Comparison of ENCODE assay signal across 8 cellular contexts in the genomic region with DNA sequence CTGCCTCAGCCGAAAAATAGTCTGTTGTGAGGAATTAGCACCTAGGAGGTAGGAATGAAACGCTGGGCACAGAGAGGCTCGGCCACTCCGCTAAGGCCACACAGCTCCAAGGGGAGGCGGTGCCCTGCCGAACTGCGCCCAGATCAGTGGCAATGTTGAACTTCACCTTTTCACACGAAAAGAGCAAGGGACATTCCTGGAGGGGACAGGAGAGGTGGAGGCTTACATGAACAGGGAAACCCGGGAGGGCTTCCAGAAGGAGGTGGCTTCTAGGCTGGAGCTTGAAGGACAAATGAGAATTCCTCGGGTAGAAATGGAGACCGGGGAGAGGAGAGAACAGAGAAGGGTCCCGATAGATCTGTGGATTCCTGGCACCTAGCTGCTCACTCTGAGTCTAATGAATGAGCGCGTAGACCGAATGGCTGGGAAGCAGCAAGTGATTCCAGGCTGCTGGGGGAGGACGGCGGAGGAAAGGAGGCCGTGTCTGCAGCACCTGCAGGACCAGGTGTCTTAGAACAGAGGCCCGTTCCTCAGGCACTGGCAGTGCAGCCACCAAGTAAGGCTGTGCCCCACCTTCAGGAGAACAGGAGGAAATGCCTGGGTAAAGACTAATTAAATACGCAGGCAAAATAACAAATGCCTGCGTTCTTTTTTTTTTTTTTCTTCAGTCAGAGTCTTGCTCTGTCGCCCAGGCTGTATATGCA. TPM values are rescaled to one million over a fixed set of nuclear protein-coding genes. Genes with fewer than 3 reads are reported as not detected.
DNase-seq lines count a peak whose midpoint lies in the region; ATAC-seq and TF ChIP-seq lines count a peak whose summit lies in the region.

No MANE protein-coding gene starts in this region.

- H3K9me3 Mint-ChIP-seq in activated naive CD8-positive, alpha-beta T cell treated with anti-CD3 and anti-CD28 coated beads, Interleukin-2, amount 50 U/mL, for 24 hours, result no peaks in the 10 kb centered on the region

- H3K27me3 ChIP-seq in HUES6 (ENCODE audit: control insufficient read depth, insufficient read depth, low read length) (no peaks in the 10 kb centered on the region), right cardiac atrium (ENCODE audit: control insufficient read depth, insufficient read depth) (no peaks in the 10 kb centered on the region), gastrocnemius medialis (no peaks in the 10 kb centered on the region)

- ATAC-seq in GM18502 (IDR thresholded peaks at IDR 0.05; ENCODE audit: poor library complexity, unreplicated experiment) (peak; percentile 22), right cardiac atrium (peak in 1 of 2 donors; percentile 12), gastrocnemius medialis (peak; percentile 16 to 34)
- peak; percentile 35 for ATAC-seq in activated naive CD8-positive, alpha-beta T cell treated with anti-CD3 and anti-CD28 coated beads, Interleukin-2, amount 50 U/mL, for 24 hours

- 22% methylated on average over 22 of the region's 22 CpGs for WGBS in right cardiac atrium

- H3K27ac Mint-ChIP-seq in activated naive CD8-positive, alpha-beta T cell treated with anti-CD3 and anti-CD28 coated beads, Interleukin-2, amount 50 U/mL, for 24 hours, result peak overlapping the region; percentile 85

- H3K4me3 Mint-ChIP-seq in activated naive CD8-positive, alpha-beta T cell treated with anti-CD3 and anti-CD28 coated beads, Interleukin-2, amount 50 U/mL, for 24 hours, result peak overlapping the region; percentile 87

- H3K27me3 Mint-ChIP-seq in activated naive CD8-positive, alpha-beta T cell treated with anti-CD3 and anti-CD28 coated beads, Interleukin-2, amount 50 U/mL, for 24 hours, result no peaks in the 10 kb centered on the region

- H3K4me1 ChIP-seq in HUES6 (ENCODE audit: control insufficient read depth, insufficient read depth, low read length) (peaks cover 10% of the 10 kb centered on the region; the same call in 1 of the 2 replicates), right cardiac atrium (ENCODE audit: control insufficient read depth, insufficient read depth, low read length) (peaks cover 7% of the 10 kb centered on the region), gastrocnemius medialis (peaks cover 25 to 27% of the 10 kb centered on the region in 2 donors)

- in situ Hi-C loops in gastrocnemius medialis (cut with MboI; ENCODE audit: low sequenced_read_pairs in 4 of 4), result loop anchor here in 2 of 4 donors (10.0 kb wide), 2 partner anchors 99 to 189 kb away; a partner anchor contains a TSS

- H3K27ac ChIP-seq in HUES6 (ENCODE audit: low read depth, low read length), result peak overlapping the region; percentile 48; the same call in 1 of the 2 replicates
- peak overlapping the region; percentile 83 for H3K27ac ChIP-seq in right cardiac atrium (ENCODE audit: low read length)
- peak overlapping the region; percentile 91 to 99 (median 96) for H3K27ac ChIP-seq in gastrocnemius medialis

- H3K9ac ChIP-seq in HUES6 (ENCODE audit: low read length), result peak overlapping the region; percentile 79

- TF ChIP-seq POLR2A in gastrocnemius medialis (IDR thresholded peaks at IDR 0.05), result no peak

- H3K36me3 ChIP-seq in HUES6 (ENCODE audit: control insufficient read depth, insufficient read depth, low read length), result no peaks in the 10 kb centered on the region
- no peaks in the 10 kb centered on the region for H3K36me3 ChIP-seq in gastrocnemius medialis

- peaks cover 35% of the 10 kb centered on the region for H3K4me1 Mint-ChIP-seq in activated naive CD8-positive, alpha-beta T cell treated with anti-CD3 and anti-CD28 coated beads, Interleukin-2, amount 50 U/mL, for 24 hours

- H3K4me3 ChIP-seq in HUES6 (ENCODE audit: low read depth, low read length), result peak overlapping the region; percentile 94
- peak overlapping the region; percentile 66 for H3K4me3 ChIP-seq in right cardiac atrium (ENCODE audit: low read length)
- H3K4me3 ChIP-seq in gastrocnemius medialis, result peak overlapping the region; percentile 69 to 98 (median 92)

- DNase-seq in AG08396 (ENCODE audit: low spot score), result peak; percentile 65
- DNase-seq in RPMI8226, result peak; percentile 93
- peak; percentile 45 for DNase-seq in activated naive CD8-positive, alpha-beta T cell treated with anti-CD3 and anti-CD28 coated beads, Interleukin-2, amount 50 U/mL, for 24 hours
- peak in 1 of 3 donors; percentile 70 for DNase-seq in right cardiac atrium
- no peak for DNase-seq in gastrocnemius medialis
- no peak for DNase-seq in midbrain (lab: John Stamatoyannopoulos, UW)

- no peaks in the 10 kb centered on the region for H3K9me3 ChIP-seq in HUES6 (ENCODE audit: control insufficient read depth, insufficient read depth, low read depth, low read length)
- H3K9me3 ChIP-seq in right cardiac atrium (ENCODE audit: control insufficient read depth, low read length), result no peaks in the 10 kb centered on the region
- H3K9me3 ChIP-seq in gastrocnemius medialis, result no peaks in the 10 kb centered on the region

- peak in 3 of 5 experiments; percentile 28 to 42 (median 35) for TF ChIP-seq CTCF in gastrocnemius medialis (IDR thresholded peaks at IDR 0.05 in 4 of 5, conservative IDR thresholded peaks at IDR 0.05 in 1 of 5)

- intact Hi-C loops in right cardiac atrium (cut with DNase I), result loop anchor here in 1 of 4 donors (5.0 kb wide), 1 partner anchor 186 kb away; no protein-coding TSS in a partner anchor
- intact Hi-C loops in gastrocnemius medialis (cut with DNase I; ENCODE audit: low total_unique reads), result loop anchor here (1.0 to 2.0 kb wide), 5 partner anchors 29 to 99 kb away; a partner anchor contains a TSS

- peaks cover 6% of the 10 kb centered on the region for H3K36me3 Mint-ChIP-seq in activated naive CD8-positive, alpha-beta T cell treated with anti-CD3 and anti-CD28 coated beads, Interleukin-2, amount 50 U/mL, for 24 hours (ENCODE audit: low read depth)

RNA-seq across cellular contexts. Expression of a gene that starts 0.7 kb away (rescaled TPM):
- total RNA-seq in right cardiac atrium, result 10 to 100 TPM; 50.8 to 63.9 (median 53.5) TPM
- polyA plus RNA-seq in right cardiac atrium, result 61.5 TPM
- total RNA-seq in gastrocnemius medialis, result 10 to 100 TPM; 24.5 to 56.5 (median 28.8) TPM

RNA-seq across cellular contexts. Expression of a gene that starts 56.7 kb away (rescaled TPM):
- total RNA-seq in right cardiac atrium (10 to 100 TPM; 51.5 to 75.4 (median 62.5) TPM), gastrocnemius medialis (100 to 1,000 TPM in 1 of 4 donors, 10 to 100 TPM in 3; 39.4 to 700 (median 74.5) TPM)
- polyA plus RNA-seq in right cardiac atrium, result 55.0 TPM

RNA-seq across cellular contexts. Expression of a gene that starts 57.0 kb away (rescaled TPM):
- total RNA-seq in right cardiac atrium, result 10 to 100 TPM; 12.5 to 17.7 (median 14.2) TPM
- polyA plus RNA-seq in right cardiac atrium, result 12.6 TPM
- 10 to 100 TPM; 15.5 to 32.9 (median 24.3) TPM for total RNA-seq in gastrocnemius medialis

Comparison
In these comparisons a context has a peak if more than half of its experiments do, and no peak if none do; other contexts are left out.
1. DNase-seq: peak in AG08396 (single experiment), RPMI8226 (single experiment) and activated naive CD8-positive, alpha-beta T cell treated with anti-CD3 and anti-CD28 coated beads, Interleukin-2, amount 50 U/mL, for 24 hours (single experiment); none in gastrocnemius medialis (0 of 2) and midbrain (single experiment).
2. Peak in every context shown above with its lines, with median percentiles within 50 percentile points of each other: H3K27ac ChIP-seq and H3K4me3 ChIP-seq.